Comparison of ENCODE assay signal across 2 cellular contexts in the genomic region with DNA sequence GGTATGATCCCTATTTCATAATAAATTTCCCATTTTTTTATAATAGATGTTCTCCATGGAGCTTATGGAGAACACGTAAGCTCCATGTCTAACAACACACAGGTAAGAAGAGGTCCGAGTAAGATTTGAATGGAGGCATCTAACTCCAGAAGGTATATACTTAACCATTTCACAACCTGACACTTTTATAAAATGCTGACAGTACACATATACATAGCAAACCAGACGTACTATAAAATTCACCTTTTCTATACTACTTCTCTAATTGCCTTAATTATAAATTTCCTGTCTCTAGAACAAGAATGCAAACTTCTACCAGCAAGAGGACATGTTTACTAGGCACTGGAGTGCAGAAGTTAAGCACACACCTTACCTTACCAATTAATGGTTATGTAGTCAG.
TF ChIP-seq lines count a peak whose summit lies in the region.

No MANE protein-coding gene starts in this region.

TF ChIP-seq in HepG2, 621 proteins besides CTCF, POLR2A, EP300 and RAD21 (continued from another document):
- TF ChIP-seq ZNF414 (CRISPR knock-in tag; IDR thresholded peaks at IDR 0.05), result no peak
- TF ChIP-seq MAFK (conservative IDR thresholded peaks at IDR 0.05 in 1 of 2, IDR thresholded peaks at IDR 0.05 in 1 of 2; ENCODE audit: low read length in 2 of 2), result peak; percentile 72 to 78
- TF ChIP-seq, protein P1, sequence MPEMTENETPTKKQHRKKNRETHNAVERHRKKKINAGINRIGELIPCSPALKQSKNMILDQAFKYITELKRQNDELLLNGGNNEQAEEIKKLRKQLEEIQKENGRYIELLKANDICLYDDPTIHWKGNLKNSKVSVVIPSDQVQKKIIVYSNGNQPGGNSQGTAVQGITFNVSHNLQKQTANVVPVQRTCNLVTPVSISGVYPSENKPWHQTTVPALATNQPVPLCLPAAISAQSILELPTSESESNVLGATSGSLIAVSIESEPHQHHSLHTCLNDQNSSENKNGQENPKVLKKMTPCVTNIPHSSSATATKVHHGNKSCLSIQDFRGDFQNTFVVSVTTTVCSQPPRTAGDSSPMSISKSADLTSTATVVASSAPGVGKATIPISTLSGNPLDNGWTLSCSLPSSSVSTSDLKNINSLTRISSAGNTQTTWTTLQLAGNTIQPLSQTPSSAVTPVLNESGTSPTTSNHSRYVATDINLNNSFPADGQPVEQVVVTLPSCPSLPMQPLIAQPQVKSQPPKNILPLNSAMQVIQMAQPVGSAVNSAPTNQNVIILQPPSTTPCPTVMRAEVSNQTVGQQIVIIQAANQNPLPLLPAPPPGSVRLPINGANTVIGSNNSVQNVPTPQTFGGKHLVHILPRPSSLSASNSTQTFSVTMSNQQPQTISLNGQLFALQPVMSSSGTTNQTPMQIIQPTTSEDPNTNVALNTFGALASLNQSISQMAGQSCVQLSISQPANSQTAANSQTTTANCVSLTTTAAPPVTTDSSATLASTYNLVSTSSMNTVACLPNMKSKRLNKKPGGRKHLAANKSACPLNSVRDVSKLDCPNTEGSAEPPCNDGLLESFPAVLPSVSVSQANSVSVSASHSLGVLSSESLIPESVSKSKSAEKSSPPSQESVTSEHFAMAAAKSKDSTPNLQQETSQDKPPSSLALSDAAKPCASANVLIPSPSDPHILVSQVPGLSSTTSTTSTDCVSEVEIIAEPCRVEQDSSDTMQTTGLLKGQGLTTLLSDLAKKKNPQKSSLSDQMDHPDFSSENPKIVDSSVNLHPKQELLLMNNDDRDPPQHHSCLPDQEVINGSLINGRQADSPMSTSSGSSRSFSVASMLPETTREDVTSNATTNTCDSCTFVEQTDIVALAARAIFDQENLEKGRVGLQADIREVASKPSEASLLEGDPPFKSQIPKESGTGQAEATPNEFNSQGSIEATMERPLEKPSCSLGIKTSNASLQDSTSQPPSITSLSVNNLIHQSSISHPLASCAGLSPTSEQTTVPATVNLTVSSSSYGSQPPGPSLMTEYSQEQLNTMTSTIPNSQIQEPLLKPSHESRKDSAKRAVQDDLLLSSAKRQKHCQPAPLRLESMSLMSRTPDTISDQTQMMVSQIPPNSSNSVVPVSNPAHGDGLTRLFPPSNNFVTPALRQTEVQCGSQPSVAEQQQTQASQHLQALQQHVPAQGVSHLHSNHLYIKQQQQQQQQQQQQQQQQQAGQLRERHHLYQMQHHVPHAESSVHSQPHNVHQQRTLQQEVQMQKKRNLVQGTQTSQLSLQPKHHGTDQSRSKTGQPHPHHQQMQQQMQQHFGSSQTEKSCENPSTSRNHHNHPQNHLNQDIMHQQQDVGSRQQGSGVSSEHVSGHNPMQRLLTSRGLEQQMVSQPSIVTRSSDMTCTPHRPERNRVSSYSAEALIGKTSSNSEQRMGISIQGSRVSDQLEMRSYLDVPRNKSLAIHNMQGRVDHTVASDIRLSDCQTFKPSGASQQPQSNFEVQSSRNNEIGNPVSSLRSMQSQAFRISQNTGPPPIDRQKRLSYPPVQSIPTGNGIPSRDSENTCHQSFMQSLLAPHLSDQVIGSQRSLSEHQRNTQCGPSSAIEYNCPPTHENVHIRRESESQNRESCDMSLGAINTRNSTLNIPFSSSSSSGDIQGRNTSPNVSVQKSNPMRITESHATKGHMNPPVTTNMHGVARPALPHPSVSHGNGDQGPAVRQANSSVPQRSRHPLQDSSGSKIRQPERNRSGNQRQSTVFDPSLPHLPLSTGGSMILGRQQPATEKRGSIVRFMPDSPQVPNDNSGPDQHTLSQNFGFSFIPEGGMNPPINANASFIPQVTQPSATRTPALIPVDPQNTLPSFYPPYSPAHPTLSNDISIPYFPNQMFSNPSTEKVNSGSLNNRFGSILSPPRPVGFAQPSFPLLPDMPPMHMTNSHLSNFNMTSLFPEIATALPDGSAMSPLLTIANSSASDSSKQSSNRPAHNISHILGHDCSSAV (CRISPR knock-in tag; IDR thresholded peaks at IDR 0.05; ENCODE audit: borderline replicate concordance), result 0 out of 2 replicates have a peak, but pooled peaks have one; percentile 29
- no peak for TF ChIP-seq FOXK1 (CRISPR knock-in tag; IDR thresholded peaks at IDR 0.05; ENCODE audit: borderline replicate concordance, low read depth)
- no peak for TF ChIP-seq MXD4 (CRISPR knock-in tag; IDR thresholded peaks at IDR 0.05)
- TF ChIP-seq ZNF17 (CRISPR knock-in tag; IDR thresholded peaks at IDR 0.05), result no peak
- TF ChIP-seq MAFF (IDR thresholded peaks at IDR 0.05; ENCODE audit: low read depth, low read length), result peak; percentile 71
- no peak for TF ChIP-seq BORCS8-MEF2B (CRISPR knock-in tag; IDR thresholded peaks at IDR 0.05)

TF ChIP-seq in K562, 482 proteins besides CTCF, POLR2A, EP300 and RAD21 (continued from another document):
- no peak for TF ChIP-seq IRF1 (CRISPR knock-in tag; IDR thresholded peaks at IDR 0.05; ENCODE audit: borderline replicate concordance)
